8 cellular contexts compared by ENCODE assay signal in genomic region chr12:52036587-52037171, GRCh38. TPM values are rescaled to one million over a fixed set of nuclear protein-coding genes. Genes with fewer than 3 reads are reported as not detected.
DNase-seq lines count a peak whose midpoint lies in the region; ATAC-seq and TF ChIP-seq lines count a peak whose summit lies in the region.

No MANE protein-coding gene starts in this region.

- peaks cover 47 to 94% (median 86%) of the 10 kb centered on the region in 10 experiments for H3K4me1 ChIP-seq in BLaER1 treated with 17β-estradiol and CSF1 and Interleukin-3, amounts not matched to agents 10 nM and 100 nM
- H3K4me1 ChIP-seq in right cardiac atrium (ENCODE audit: control insufficient read depth, insufficient read depth, low read length) = peaks cover 21% of the 10 kb centered on the region
- H3K4me1 ChIP-seq in vagina = peaks cover 56% of the 10 kb centered on the region

- peak overlapping the region in 9 of 11 experiments; percentile 27 to 92 (median 74); a peak in 15 of 22 replicates for H3K9ac ChIP-seq in BLaER1 treated with 17β-estradiol and CSF1 and Interleukin-3, amounts not matched to agents 10 nM and 100 nM

- H3K27ac ChIP-seq in BLaER1 treated with 17β-estradiol and CSF1 and Interleukin-3, amounts not matched to agents 10 nM and 100 nM = peak overlapping the region; percentile 24 to 80 (median 61); a peak in 19 of 22 replicates
- peak overlapping the region; percentile 67 for H3K27ac ChIP-seq in right cardiac atrium (ENCODE audit: low read length)
- peak overlapping the region; percentile 98 for H3K27ac ChIP-seq in vagina

- H3K4me3 Mint-ChIP-seq in T-helper 17 cell = peak overlapping the region; percentile 77

- peaks cover 27% of the 10 kb centered on the region for H3K4me1 Mint-ChIP-seq in T-helper 17 cell

- intact Hi-C loops in right cardiac atrium (cut with DNase I) = no loop called here
- intact Hi-C loops in vagina (cut with DNase I) = no loop called here

- H3K9me3 ChIP-seq in BLaER1 treated with 17β-estradiol and CSF1 and Interleukin-3, amounts not matched to agents 10 nM and 100 nM (replicated peaks in 1 of 11) = no peaks in the 10 kb centered on the region
- H3K9me3 ChIP-seq in T-helper 17 cell (ENCODE audit: control insufficient read depth, low read length, poor library complexity, severe bottlenecking) = no peaks in the 10 kb centered on the region
- no peaks in the 10 kb centered on the region for H3K9me3 ChIP-seq in right cardiac atrium (ENCODE audit: control insufficient read depth, low read length)
- no peaks in the 10 kb centered on the region for H3K9me3 ChIP-seq in vagina

- H3K4me3 ChIP-seq in BLaER1 treated with 17β-estradiol and CSF1 and Interleukin-3, amounts not matched to agents 10 nM and 100 nM = peak overlapping the region; percentile 64 to 82 (median 72)
- H3K4me3 ChIP-seq in Jurkat, Clone E6-1 (ENCODE audit: low read length) = peak overlapping the region; percentile 46
- H3K4me3 ChIP-seq in right cardiac atrium (ENCODE audit: low read length) = peak overlapping the region; percentile 77
- H3K4me3 ChIP-seq in vagina = peak overlapping the region; percentile 20 to 63

- no peaks in the 10 kb centered on the region for H3K36me3 ChIP-seq in BLaER1 treated with 17β-estradiol and CSF1 and Interleukin-3, amounts not matched to agents 10 nM and 100 nM
- no peaks in the 10 kb centered on the region for H3K36me3 ChIP-seq in vagina

- H3K36me3 Mint-ChIP-seq in T-helper 17 cell (ENCODE audit: low read depth) = no peaks in the 10 kb centered on the region

- H3K27me3 Mint-ChIP-seq in T-helper 17 cell = no peaks in the 10 kb centered on the region

- peak in 1 of 2 donors; percentile 21 for TF ChIP-seq POLR2A in vagina (IDR thresholded peaks at IDR 0.05)

- 8% methylated on average over 53 of the region's 53 CpGs for WGBS in right cardiac atrium

- H4K20me1 ChIP-seq in BLaER1 treated with 17β-estradiol and CSF1 and Interleukin-3, amounts not matched to agents 10 nM and 100 nM = peaks cover 0 to 36% (median 6%) of the 10 kb centered on the region in 11 experiments; a peak in 5 of 22 replicates

- peak overlapping the region; percentile 88 for H3K27ac Mint-ChIP-seq in T-helper 17 cell

- peak; percentile 33 for ATAC-seq in GM19397 (IDR thresholded peaks at IDR 0.05; ENCODE audit: unreplicated experiment)
- ATAC-seq in T-helper 17 cell = peak; percentile 75
- peak; percentile 56 to 60 for ATAC-seq in right cardiac atrium

- H3K27me3 ChIP-seq in BLaER1 treated with 17β-estradiol and CSF1 and Interleukin-3, amounts not matched to agents 10 nM and 100 nM = peaks cover 0 to 8% (median 0%) of the 10 kb centered on the region in 11 experiments; a peak in 2 of 22 replicates
- no peaks in the 10 kb centered on the region for H3K27me3 ChIP-seq in right cardiac atrium (ENCODE audit: control insufficient read depth, insufficient read depth)
- no peaks in the 10 kb centered on the region for H3K27me3 ChIP-seq in vagina

- DNase-seq in Jurkat, Clone E6-1 (ENCODE audit: low read depth, low spot score) = no peak
- DNase-seq in T-helper 17 cell = peak; percentile 85 to 88 (median 88)
- peak in 56 of 58 donors; percentile 29 to 88 (median 74) for DNase-seq in anterior cingulate cortex (lab: John Stamatoyannopoulos, UW)
- peak; percentile 93 to 96 (median 96) for DNase-seq in right cardiac atrium
- peak; percentile 80 for DNase-seq in putamen (ENCODE audit: low spot score)
- peak in 1 of 2 donors; percentile 91 for DNase-seq in vagina (ENCODE audit: extremely low spot score in 2 of 2)

- no peak for TF ChIP-seq CTCF in vagina (IDR thresholded peaks at IDR 0.05)

- H3K4me2 ChIP-seq in BLaER1 treated with 17β-estradiol and CSF1 and Interleukin-3, amounts not matched to agents 10 nM and 100 nM = peak overlapping the region; percentile 97 to 100 (median 99)

RNA-seq across cellular contexts. Expression of gene NR4A1, which starts 14.6 kb away (rescaled TPM):
- polyA plus RNA-seq in Jurkat, Clone E6-1 (2012; ENCODE audit: insufficient read depth, insufficient read length) = 16.1 TPM
- 100 to 1,000 TPM in 1 of 2 donors, 10 to 100 TPM in 1; 79.2 to 133 TPM for total RNA-seq in T-helper 17 cell
- 100 to 1,000 TPM in 2 of 4 donors, 10 to 100 TPM in 2; 50.2 to 238 (median 85.2) TPM for total RNA-seq in right cardiac atrium
- 417 TPM for polyA plus RNA-seq in right cardiac atrium
- 465 TPM for total RNA-seq in vagina

RNA-seq across cellular contexts. Expression of gene TAMALIN, which starts 29.9 kb away (rescaled TPM):
- 18.4 TPM for polyA plus RNA-seq in Jurkat, Clone E6-1 (2012; ENCODE audit: insufficient read depth, insufficient read length)
- total RNA-seq in T-helper 17 cell (100 to 1,000 TPM; 491 to 562 TPM), right cardiac atrium (10 to 100 TPM; 20.8 to 39.3 (median 30.0) TPM), vagina (47.1 TPM)
- polyA plus RNA-seq in right cardiac atrium = 30.3 TPM

RNA-seq across cellular contexts. Expression of gene ATG101, which starts 33.1 kb away (rescaled TPM):
- polyA plus RNA-seq in Jurkat, Clone E6-1 (2012; ENCODE audit: insufficient read depth, insufficient read length) = 46.5 TPM
- total RNA-seq in T-helper 17 cell (10 to 100 TPM; 22.0 to 30.2 TPM), right cardiac atrium (10 to 100 TPM; 24.8 to 30.2 (median 26.9) TPM), vagina (27.7 TPM)
- 33.0 TPM for polyA plus RNA-seq in right cardiac atrium

RNA-seq across cellular contexts. Expression of gene SMIM41, which starts 42.8 kb away (rescaled TPM):
- polyA plus RNA-seq in Jurkat, Clone E6-1 (2012; ENCODE audit: insufficient read depth, insufficient read length) = not detected
- not detected for total RNA-seq in T-helper 17 cell
- total RNA-seq in right cardiac atrium = under 1 TPM in 3 of 4 donors, not detected in 1; 0.31 to 0.95 (median 0.44) TPM
- polyA plus RNA-seq in right cardiac atrium = 0.61 TPM
- 1.5 TPM for total RNA-seq in vagina

Comparison
In these comparisons a context has a peak if more than half of its experiments do, and no peak if none do; other contexts are left out.
1. RNA of gene TAMALIN, which starts 29.9 kb away (total RNA-seq): 491 to 562 TPM in T-helper 17 cell; 47.1 TPM in vagina (single experiment) and 20.8 to 39.3 TPM in right cardiac atrium; every median in the first group is over 10 times any median in the second.
2. Peak in every context shown above with its lines, with median percentiles within 50 percentile points of each other: H3K27ac ChIP-seq, H3K4me3 ChIP-seq and ATAC-seq.